In the genomic region with DNA sequence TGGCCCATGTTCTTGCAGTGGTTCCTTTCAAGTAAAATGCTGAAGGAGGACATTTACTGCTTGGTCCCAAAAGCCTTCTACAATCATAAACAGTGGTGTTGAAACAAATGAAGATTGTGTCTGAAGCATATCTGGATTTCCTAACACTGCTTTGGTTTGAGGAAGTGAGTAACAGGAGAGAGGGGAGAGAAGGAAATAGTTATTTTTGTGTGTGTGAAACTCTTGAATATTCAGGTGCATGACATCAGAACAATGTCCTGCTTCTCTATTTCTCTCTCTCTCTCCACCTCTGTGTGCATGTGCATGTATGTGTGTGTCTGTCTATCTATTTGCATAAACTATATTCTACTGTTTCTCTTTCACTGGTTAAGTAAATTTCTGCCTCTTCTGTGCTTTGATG, we compare ENCODE assay signal across 11 cellular contexts.
A peak's percentile ranks its signal among the peaks of the same experiment; 100 is the strongest.
DNase-seq lines count a peak whose midpoint lies in the region; ATAC-seq and TF ChIP-seq lines count a peak whose summit lies in the region.
"Had no signal": no experiment of that assay in that cellular context is flagged by ENCODE, and none has a peak within 500 bp of the region (broad histone marks: within the 10 kb centered on the region; RNA-seq: fewer than 3 reads in every experiment).

No MANE protein-coding gene starts in this region.

- H3K36me3 Mint-ChIP-seq in effector memory CD8-positive, alpha-beta T cell (ENCODE audit: insufficient read depth), result peaks cover 3% of the 10 kb centered on the region

- TF ChIP-seq POLR2A in erythroblast (IDR thresholded peaks at IDR 0.05; ENCODE audit: low read length), result no peak

- peaks cover 5 to 7% of the 10 kb centered on the region in 2 donors for H3K9me3 Mint-ChIP-seq in effector memory CD8-positive, alpha-beta T cell

- ATAC-seq in GM21528 (IDR thresholded peaks at IDR 0.05; ENCODE audit: low FRiP score, unreplicated experiment) (peak; percentile 98), HG03520 (IDR thresholded peaks at IDR 0.05; ENCODE audit: unreplicated experiment) (peak; percentile 95)
- peak; percentile 33 for ATAC-seq in effector memory CD8-positive, alpha-beta T cell (replicated peaks)

- DNase-seq in GM10266 (ENCODE audit: extremely low spot score) (peak; percentile 12), OCI-M2 (lab: John Stamatoyannopoulos, UW; ENCODE audit: unreplicated experiment) (no peak), NCI-H1048 (lab: John Stamatoyannopoulos, UW) (no peak), erythroblast (lab: John Stamatoyannopoulos, UW) (no peak), GOT3 (lab: John Stamatoyannopoulos, UW) (no peak)
- no peak for DNase-seq in effector memory CD8-positive, alpha-beta T cell
- DNase-seq: activated CD8-positive, alpha-beta memory T cell treated with anti-CD3 and anti-CD28 coated beads for 24 hours; DMS79 treated with DMSO at 0.1 percent for 48 hours; NCI-H1092 treated with DMSO at 0.1 percent for 48 hours had no signal

- no peak overlapping the region for H3K27ac Mint-ChIP-seq in effector memory CD8-positive, alpha-beta T cell

- peaks cover 6 to 14% of the 10 kb centered on the region in 2 donors for H3K27me3 Mint-ChIP-seq in effector memory CD8-positive, alpha-beta T cell

- no peaks in the 10 kb centered on the region for H3K4me1 Mint-ChIP-seq in effector memory CD8-positive, alpha-beta T cell (ENCODE audit: low read depth in 2 of 2)

- no peak for TF ChIP-seq CTCF in GM10266 (IDR thresholded peaks at IDR 0.05; ENCODE audit: control insufficient read depth, insufficient read depth, low read depth, missing control alignments)

- H3K4me3 Mint-ChIP-seq in effector memory CD8-positive, alpha-beta T cell, result no peak overlapping the region

Comparison
In these comparisons a context has a peak if more than half of its experiments do, and no peak if none do; other contexts are left out.
1. ATAC-seq: peak in every context shown above with its lines; median percentile 98 in GM21528; 95 in HG03520; 33 in effector memory CD8-positive, alpha-beta T cell.